1 cellular context compared by ENCODE assay signal in genomic region chr21:36149788-36150187, GRCh38.
TF ChIP-seq lines count a peak whose summit lies in the region.

No MANE protein-coding gene starts in this region.

TF ChIP-seq in endothelial cell of umbilical vein, 7 proteins besides CTCF, POLR2A, EP300 and RAD21 (continued from another document):
- TF ChIP-seq, protein P1, sequence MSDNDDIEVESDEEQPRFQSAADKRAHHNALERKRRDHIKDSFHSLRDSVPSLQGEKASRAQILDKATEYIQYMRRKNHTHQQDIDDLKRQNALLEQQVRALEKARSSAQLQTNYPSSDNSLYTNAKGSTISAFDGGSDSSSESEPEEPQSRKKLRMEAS (IDR thresholded peaks at IDR 0.05; ENCODE audit: insufficient read depth, insufficient read length), result no peak
TF ChIP-seq in endothelial cell of umbilical vein: peak in this region for 0.
